Comparison of ENCODE assay signal across 1 cellular context in genomic region chr6:161101517-161101916, GRCh38.
TF ChIP-seq lines count a peak whose summit lies in the region.

No MANE protein-coding gene starts in this region.

TF ChIP-seq in K562, 482 proteins besides CTCF, POLR2A, EP300 and RAD21 (continued from another document):
- TF ChIP-seq, protein P1, sequence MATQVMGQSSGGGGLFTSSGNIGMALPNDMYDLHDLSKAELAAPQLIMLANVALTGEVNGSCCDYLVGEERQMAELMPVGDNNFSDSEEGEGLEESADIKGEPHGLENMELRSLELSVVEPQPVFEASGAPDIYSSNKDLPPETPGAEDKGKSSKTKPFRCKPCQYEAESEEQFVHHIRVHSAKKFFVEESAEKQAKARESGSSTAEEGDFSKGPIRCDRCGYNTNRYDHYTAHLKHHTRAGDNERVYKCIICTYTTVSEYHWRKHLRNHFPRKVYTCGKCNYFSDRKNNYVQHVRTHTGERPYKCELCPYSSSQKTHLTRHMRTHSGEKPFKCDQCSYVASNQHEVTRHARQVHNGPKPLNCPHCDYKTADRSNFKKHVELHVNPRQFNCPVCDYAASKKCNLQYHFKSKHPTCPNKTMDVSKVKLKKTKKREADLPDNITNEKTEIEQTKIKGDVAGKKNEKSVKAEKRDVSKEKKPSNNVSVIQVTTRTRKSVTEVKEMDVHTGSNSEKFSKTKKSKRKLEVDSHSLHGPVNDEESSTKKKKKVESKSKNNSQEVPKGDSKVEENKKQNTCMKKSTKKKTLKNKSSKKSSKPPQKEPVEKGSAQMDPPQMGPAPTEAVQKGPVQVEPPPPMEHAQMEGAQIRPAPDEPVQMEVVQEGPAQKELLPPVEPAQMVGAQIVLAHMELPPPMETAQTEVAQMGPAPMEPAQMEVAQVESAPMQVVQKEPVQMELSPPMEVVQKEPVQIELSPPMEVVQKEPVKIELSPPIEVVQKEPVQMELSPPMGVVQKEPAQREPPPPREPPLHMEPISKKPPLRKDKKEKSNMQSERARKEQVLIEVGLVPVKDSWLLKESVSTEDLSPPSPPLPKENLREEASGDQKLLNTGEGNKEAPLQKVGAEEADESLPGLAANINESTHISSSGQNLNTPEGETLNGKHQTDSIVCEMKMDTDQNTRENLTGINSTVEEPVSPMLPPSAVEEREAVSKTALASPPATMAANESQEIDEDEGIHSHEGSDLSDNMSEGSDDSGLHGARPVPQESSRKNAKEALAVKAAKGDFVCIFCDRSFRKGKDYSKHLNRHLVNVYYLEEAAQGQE (CRISPR knock-in tag; IDR thresholded peaks at IDR 0.05; ENCODE audit: low read depth) = no peak
- TF ChIP-seq FOS (IDR thresholded peaks at IDR 0.05; ENCODE audit: extremely low read depth, insufficient read length) (no peak), STAG1 (CRISPR knock-in tag; IDR thresholded peaks at IDR 0.05; ENCODE audit: borderline replicate concordance) (peak; percentile 33; the same call in 1 of the 2 replicates), MBD1 (CRISPR knock-in tag; IDR thresholded peaks at IDR 0.05) (0 out of 2 replicates have a peak, but pooled peaks have one; percentile 12), U2AF1 (optimal IDR thresholded peaks at IDR 0.05; ENCODE audit: low read depth, low read length) (no peak), SMC3 (conservative IDR thresholded peaks at IDR 0.05; ENCODE audit: insufficient read depth, low read depth, low read length) (peak; percentile 55)
